Comparison of ENCODE assay signal across 25 cellular contexts in genomic region chr21:36713746-36714145, GRCh38. TPM values are rescaled to one million over a fixed set of nuclear protein-coding genes. Genes with fewer than 3 reads are reported as not detected.
"Had no signal": no experiment of that assay in that cellular context is flagged by ENCODE, and none has a peak within 500 bp of the region (broad histone marks: within the 10 kb centered on the region; RNA-seq: fewer than 3 reads in every experiment).

No MANE protein-coding gene starts in this region.

- H3K9me3 ChIP-seq: heart left ventricle, ovary, prostate gland, sigmoid colon, tibial artery, upper lobe of left lung, uterus had no signal

- H3K36me3 ChIP-seq: heart left ventricle, ovary, prostate gland, sigmoid colon, tibial artery, upper lobe of left lung, uterus had no signal

- H3K4me3 ChIP-seq: coronary artery, heart left ventricle, ovary, prostate gland, sigmoid colon, smooth muscle cell, tibial artery, upper lobe of left lung, uterus had no signal

- H3K4me2 ChIP-seq: smooth muscle cell had no signal

- ATAC-seq: heart left ventricle; natural killer cell; stimulated activated memory B cell treated with anti-CD40 and anti-IgM and Interleukin-4, amounts not matched to agents 10 μg/mL and 1 μg/mL and 100 μg/mL, for 72 hours had no signal

- H3K36me3 Mint-ChIP-seq: natural killer cell; stimulated activated memory B cell treated with anti-CD40 and anti-IgM and Interleukin-4, amounts not matched to agents 10 μg/mL and 1 μg/mL and 100 μg/mL, for 72 hours had no signal

- H3K9me3 Mint-ChIP-seq: endodermal cell; natural killer cell; neural crest cell; stimulated activated memory B cell treated with anti-CD40 and anti-IgM and Interleukin-4, amounts not matched to agents 10 μg/mL and 1 μg/mL and 100 μg/mL, for 72 hours; stimulated activated naive CD8-positive, alpha-beta T cell treated with anti-CD3 and anti-CD28 coated beads, Interleukin-15, Interleukin-2, amounts not matched to agents 100 ng/mL and 50 ng/mL, for 24 hours had no signal

- H3K4me1 Mint-ChIP-seq: natural killer cell; stimulated activated memory B cell treated with anti-CD40 and anti-IgM and Interleukin-4, amounts not matched to agents 10 μg/mL and 1 μg/mL and 100 μg/mL, for 72 hours had no signal

- H3K27ac Mint-ChIP-seq: endodermal cell; natural killer cell; stimulated activated memory B cell treated with anti-CD40 and anti-IgM and Interleukin-4, amounts not matched to agents 10 μg/mL and 1 μg/mL and 100 μg/mL, for 72 hours; stimulated activated naive CD8-positive, alpha-beta T cell treated with anti-CD3 and anti-CD28 coated beads, Interleukin-15, Interleukin-2, amounts not matched to agents 100 ng/mL and 50 ng/mL, for 24 hours had no signal

- H3K27ac ChIP-seq: coronary artery, heart left ventricle, ovary, prostate gland, sigmoid colon, tibial artery, upper lobe of left lung, uterus had no signal

- H3K4me3 Mint-ChIP-seq: endodermal cell; natural killer cell; neural crest cell; stimulated activated memory B cell treated with anti-CD40 and anti-IgM and Interleukin-4, amounts not matched to agents 10 μg/mL and 1 μg/mL and 100 μg/mL, for 72 hours; stimulated activated naive CD8-positive, alpha-beta T cell treated with anti-CD3 and anti-CD28 coated beads, Interleukin-15, Interleukin-2, amounts not matched to agents 100 ng/mL and 50 ng/mL, for 24 hours had no signal

- H3K4me1 ChIP-seq: prostate gland had no signal

- DNase-seq: effector CD4-positive, alpha-beta T cell; endodermal cell; erythroblast; heart left ventricle; hippocampal formation; natural killer cell; ovary; retina; sigmoid colon; stimulated activated CD4-positive, alpha-beta T cell treated with anti-CD3 and anti-CD28 coated beads, Interleukin-4, amount 100 ng/mL, for 24 hours; tibial artery; upper lobe of left lung; uterus had no signal

RNA-seq across cellular contexts. Expression of gene SIM2, which starts 14.8 kb away (rescaled TPM):
- total RNA-seq: dermis microvascular lymphatic vessel endothelial cell, endodermal cell, endothelial cell of umbilical vein, fibroblast of lung, frontal cortex, liver, natural killer cell, neural crest cell, sigmoid colon, smooth muscle cell, temporal lobe had no signal
